In the genomic region with DNA sequence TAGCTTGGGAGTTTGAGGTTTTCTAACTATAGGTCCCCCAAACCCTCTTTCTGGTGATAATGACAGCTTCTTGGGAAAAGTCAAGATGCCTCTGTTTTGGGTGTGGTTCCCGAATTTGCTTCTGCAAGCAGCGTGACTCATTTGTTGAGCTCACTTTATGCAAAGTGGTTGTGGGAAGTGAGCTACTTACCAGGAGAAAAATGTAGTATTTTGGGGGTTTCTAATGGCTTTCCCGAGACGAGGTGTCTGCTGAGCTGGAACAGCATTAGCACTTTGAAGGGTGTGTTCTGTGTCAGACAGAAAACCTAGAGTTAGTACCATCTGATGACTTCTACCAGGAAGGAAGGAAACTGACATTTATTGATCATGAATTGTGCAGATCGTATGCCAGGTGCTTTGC, we compare ENCODE assay signal across 9 cellular contexts.
DNase-seq lines count a peak whose midpoint lies in the region; ATAC-seq, FAIRE-seq and TF ChIP-seq lines count a peak whose summit lies in the region.
"Had no signal": no experiment of that assay in that cellular context is flagged by ENCODE, and none has a peak within 500 bp of the region (broad histone marks: within the 10 kb centered on the region; RNA-seq: fewer than 3 reads in every experiment).

No MANE protein-coding gene starts in this region.

- intact Hi-C loops in activated CD4-positive, alpha-beta T cell treated with anti-CD3 and anti-CD28 coated beads, Interleukin-2, amount 10 ng/mL, durations not matched to agents 24 days and 14 days (cut with micrococcal nuclease) = loop anchor here (1.0 kb wide), 2 partner anchors 10 to 17 kb away; no protein-coding TSS in a partner anchor
- intact Hi-C loops in mucosa of descending colon (cut with DNase I, micrococcal nuclease) = no loop called here

- H3K36me3 Mint-ChIP-seq in activated CD4-positive, alpha-beta T cell treated with anti-CD3 and anti-CD28 coated beads, Interleukin-2, amount 10 ng/mL, durations not matched to agents 24 days and 14 days (ENCODE audit: low read depth) = peaks cover 13% of the 10 kb centered on the region

- peaks cover 45% of the 10 kb centered on the region for H3K4me1 Mint-ChIP-seq in activated CD4-positive, alpha-beta T cell treated with anti-CD3 and anti-CD28 coated beads, Interleukin-2, amount 10 ng/mL, durations not matched to agents 24 days and 14 days

- H3K4me1 ChIP-seq in mucosa of descending colon (ENCODE audit: low read depth) = peaks cover 4% of the 10 kb centered on the region

- no peak for TF ChIP-seq CTCF in mucosa of descending colon (IDR thresholded peaks at IDR 0.05)

- H3K4me3 Mint-ChIP-seq in activated CD4-positive, alpha-beta T cell treated with anti-CD3 and anti-CD28 coated beads, Interleukin-2, amount 10 ng/mL, durations not matched to agents 24 days and 14 days = peak overlapping the region; percentile 63

- H3K4me3 ChIP-seq in mucosa of descending colon = no peak overlapping the region

- peaks cover 25% of the 10 kb centered on the region for H3K9me3 Mint-ChIP-seq in activated CD4-positive, alpha-beta T cell treated with anti-CD3 and anti-CD28 coated beads, Interleukin-2, amount 10 ng/mL, durations not matched to agents 24 days and 14 days

- H3K27me3 Mint-ChIP-seq in activated CD4-positive, alpha-beta T cell treated with anti-CD3 and anti-CD28 coated beads, Interleukin-2, amount 10 ng/mL, durations not matched to agents 24 days and 14 days = no peaks in the 10 kb centered on the region

- ATAC-seq in HG03378 (IDR thresholded peaks at IDR 0.05; ENCODE audit: unreplicated experiment) = peak; percentile 75
- ATAC-seq in mucosa of descending colon = peak; percentile 50

- no peaks in the 10 kb centered on the region for H3K36me3 ChIP-seq in mucosa of descending colon (ENCODE audit: low read depth)

- peak; percentile 86 for FAIRE-seq in GM19239 (lab: Jason Lieb, UNC)
- FAIRE-seq: endometrium had no signal

- DNase-seq in AML-193 (lab: John Stamatoyannopoulos, UW) (peak; percentile 16 to 26), GM19239 (ENCODE audit: insufficient read length, low spot score) (no peak), mucosa of descending colon (no peak), activated gamma-delta T cell (lab: John Stamatoyannopoulos, UW) (no peak), amygdala (lab: John Stamatoyannopoulos, UW) (no peak), NCI-H82 (lab: John Stamatoyannopoulos, UW) (no peak)
- DNase-seq in activated CD4-positive, alpha-beta T cell treated with anti-CD3 and anti-CD28 coated beads, Interleukin-2, amount 10 ng/mL, durations not matched to agents 24 days and 14 days = peak; percentile 80

- peaks cover 3% of the 10 kb centered on the region for H3K9me3 ChIP-seq in mucosa of descending colon

- H3K27ac Mint-ChIP-seq in activated CD4-positive, alpha-beta T cell treated with anti-CD3 and anti-CD28 coated beads, Interleukin-2, amount 10 ng/mL, durations not matched to agents 24 days and 14 days = peak overlapping the region; percentile 94

Comparison
In these comparisons a context has a peak if more than half of its experiments do, and no peak if none do; other contexts are left out.
1. DNase-seq: peak in AML-193 (2 of 2) and activated CD4-positive, alpha-beta T cell treated with anti-CD3 and anti-CD28 coated beads, Interleukin-2, amount 10 ng/mL, durations not matched to agents 24 days and 14 days (single experiment); none in GM19239 (single experiment), mucosa of descending colon (0 of 3), activated gamma-delta T cell (single experiment), amygdala (0 of 56) and NCI-H82 (single experiment).